31 cellular contexts compared by ENCODE assay signal in the genomic region with DNA sequence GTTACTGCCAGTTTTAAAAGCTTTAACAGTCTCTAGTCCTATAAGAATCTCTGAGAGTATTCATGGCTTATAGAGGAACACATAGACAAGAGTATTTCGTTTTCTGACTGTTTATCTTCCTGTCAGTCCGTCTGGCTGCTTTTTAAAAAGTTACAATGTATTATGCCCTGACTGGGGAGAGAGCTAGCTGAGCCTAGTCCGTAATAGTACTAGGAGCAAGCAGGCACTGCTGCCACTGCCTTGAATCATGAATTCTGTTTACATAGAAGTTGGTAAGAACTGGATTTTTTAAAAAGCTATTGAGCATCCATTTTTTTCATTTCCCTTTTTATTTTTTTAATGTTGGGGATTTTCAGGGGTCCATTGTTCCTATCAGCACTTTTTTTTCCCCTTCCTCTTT.
"Had no signal": no experiment of that assay in that cellular context is flagged by ENCODE, and none has a peak within 500 bp of the region (broad histone marks: within the 10 kb centered on the region; RNA-seq: fewer than 3 reads in every experiment).

No MANE protein-coding gene starts in this region.

- FAIRE-seq: endometrium, islet of Langerhans, small intestine had no signal

- H3K9me3 ChIP-seq: ascending aorta, colonic mucosa, gastrocnemius medialis, left lung, ovary, prostate gland, stomach, tibial artery, upper lobe of right lung had no signal

- H3K27me3 Mint-ChIP-seq: activated CD4-positive, alpha-beta T cell treated with anti-CD3 and anti-CD28 coated beads for 36 hours; brain; naive thymus-derived CD8-positive, alpha-beta T cell; stimulated activated memory B cell treated with anti-CD40 and anti-IgM and Interleukin-4, amounts not matched to agents 10 μg/mL and 1 μg/mL and 100 μg/mL, for 72 hours had no signal

- H3K27me3 ChIP-seq: ascending aorta, cardiac muscle cell, colonic mucosa, gastrocnemius medialis, left lung, ovary, stomach, tibial artery, upper lobe of right lung had no signal

- H3K27ac ChIP-seq: ascending aorta, cardiac muscle cell, colonic mucosa, epithelial cell of prostate, gastrocnemius medialis, left lung, ovary, prostate gland, stomach, tibial artery, upper lobe of right lung had no signal

- H3K4me3 Mint-ChIP-seq: activated CD4-positive, alpha-beta T cell treated with anti-CD3 and anti-CD28 coated beads for 36 hours; activated T-cell treated with anti-CD3 and anti-CD28 coated beads, Interleukin-2, amount 50 U/mL, for 4 hours; brain; naive thymus-derived CD8-positive, alpha-beta T cell; stimulated activated memory B cell treated with anti-CD40 and anti-IgM and Interleukin-4, amounts not matched to agents 10 μg/mL and 1 μg/mL and 100 μg/mL, for 72 hours had no signal

- H3K9me3 Mint-ChIP-seq: activated T-cell treated with anti-CD3 and anti-CD28 coated beads, Interleukin-2, amount 50 U/mL, for 4 hours; brain; naive thymus-derived CD8-positive, alpha-beta T cell; stimulated activated memory B cell treated with anti-CD40 and anti-IgM and Interleukin-4, amounts not matched to agents 10 μg/mL and 1 μg/mL and 100 μg/mL, for 72 hours had no signal

- DNase-seq: activated CD4-positive, alpha-beta T cell treated with anti-CD3 and anti-CD28 coated beads for 36 hours; activated CD4-positive, alpha-beta T cell treated with anti-CD3 and anti-CD28 coated beads, Interleukin-2, amount 50 U/mL, for 4 hours; activated CD4-positive, CD25-positive, alpha-beta regulatory T cell; activated CD8-positive, alpha-beta memory T cell treated with anti-CD3 and anti-CD28 coated beads, Interleukin-2, amount 50 U/mL, for 48 hours; activated naive CD4-positive, alpha-beta T cell; activated T-cell treated with anti-CD3 and anti-CD28 coated beads, Interleukin-2, amount 50 U/mL, for 4 hours; cerebellar nuclear complex; colonic mucosa; effector CD8-positive, alpha-beta T cell; gastrocnemius medialis; glutamatergic neuron; left lung; midbrain; naive thymus-derived CD8-positive, alpha-beta T cell; ovary; retina; small intestine; stimulated activated CD4-positive, alpha-beta T cell treated with anti-CD3 and anti-CD28 coated beads, Interleukin-4, amount 100 ng/mL, for 24 hours; stomach; T-helper 1 cell; tibial artery; upper lobe of right lung had no signal

- H3K4me1 Mint-ChIP-seq: brain had no signal

- ATAC-seq: activated CD4-positive, alpha-beta T cell treated with anti-CD3 and anti-CD28 coated beads for 36 hours; activated T-cell treated with anti-CD3 and anti-CD28 coated beads, Interleukin-2, amount 50 U/mL, for 4 hours; gastrocnemius medialis; left lung; naive thymus-derived CD8-positive, alpha-beta T cell; sciatic nerve; stimulated activated memory B cell treated with anti-CD40 and anti-IgM and Interleukin-4, amounts not matched to agents 10 μg/mL and 1 μg/mL and 100 μg/mL, for 72 hours; upper lobe of right lung had no signal

- H3K36me3 ChIP-seq: ovary, prostate gland had no signal

- H3K4me3 ChIP-seq: ascending aorta, cardiac muscle cell, colonic mucosa, gastrocnemius medialis, left lung, ovary, prostate gland, stomach, tibial artery, upper lobe of right lung had no signal

- H3K4me1 ChIP-seq: gastrocnemius medialis, left lung, prostate gland, upper lobe of right lung had no signal

- H3K27ac Mint-ChIP-seq: activated CD4-positive, alpha-beta T cell treated with anti-CD3 and anti-CD28 coated beads for 36 hours had no signal
